8 cellular contexts compared by ENCODE assay signal in genomic region chr14:58427289-58428010, GRCh38. TPM values are rescaled to one million over a fixed set of nuclear protein-coding genes. Genes with fewer than 3 reads are reported as not detected.
DNase-seq lines count a peak whose midpoint lies in the region; ATAC-seq, FAIRE-seq and TF ChIP-seq lines count a peak whose summit lies in the region.

KIAA0586 (plus strand) TSS chr14:58427719; CDS start chr14:58428265, 546 bp downstream.
TIMM9 (minus strand) TSS chr14:58427531; CDS start chr14:58411945, 15,586 bp downstream.

- peak within 1 kb of the TSS; percentile 95 for H3K4me2 ChIP-seq in smooth muscle cell

- ATAC-seq in GM18907 (IDR thresholded peaks at IDR 0.05; ENCODE audit: unreplicated experiment) (peak; percentile 89), HG03159 (IDR thresholded peaks at IDR 0.05; ENCODE audit: unreplicated experiment) (peak; percentile 88)

- POLR2A ChIA-PET in AG04449 (lab: Yijun Ruan, JAX): interaction anchor here (0.6 to 0.9 kb wide), 3 partner anchors 22 to 320 kb away, joined by 3 to 6 read pairs (median 3); no protein-coding TSS in a partner anchor

- peak within 1 kb of the TSS; percentile 89 for H3K4me3 ChIP-seq in AG04449 (ENCODE audit: low read depth, low read length)
- peak within 1 kb of the TSS; percentile 94 for H3K4me3 ChIP-seq in WI38 (ENCODE audit: low read depth, low read length)
- peak within 1 kb of the TSS; percentile 69 for H3K4me3 ChIP-seq in bronchial epithelial cell (ENCODE audit: low read depth, low read length)
- peak within 1 kb of the TSS; percentile 95 for H3K4me3 ChIP-seq in smooth muscle cell

- no peaks in the 10 kb centered on the region for H3K27me3 ChIP-seq in bronchial epithelial cell (ENCODE audit: control insufficient read depth, insufficient read depth, low read length)
- no peaks in the 10 kb centered on the region for H3K27me3 ChIP-seq in smooth muscle cell (ENCODE audit: low read depth)

- peak within 1 kb of the TSS; percentile 95 for H3K27ac ChIP-seq in smooth muscle cell (ENCODE audit: low read depth)

- no peak for FAIRE-seq in bronchial epithelial cell (lab: Jason Lieb, UNC)

- DNase-seq in AG04449 (ENCODE audit: low read depth, low spot score) (peak; percentile 91), NCI-H2227 treated with DMSO at 0.1 percent for 48 hours (lab: John Stamatoyannopoulos, UW) (peak; percentile 95), bronchial epithelial cell (ENCODE audit: low read depth) (peak; percentile 95), iPS-NIHi7 (ENCODE audit: extremely low spot score) (peak; percentile 98), smooth muscle cell (lab: John Stamatoyannopoulos, UW; ENCODE audit: unreplicated experiment) (peak; percentile 74)

- H4K20me1 ChIP-seq in smooth muscle cell (ENCODE audit: low read depth): no peaks in the 10 kb centered on the region

- WGBS in smooth muscle cell (ENCODE audit: low lambda C conversion rate): under 1% methylated on average over 32 of the region's 32 CpGs

- peaks cover 6% of the 10 kb centered on the region for H3F3A ChIP-seq in smooth muscle cell (ENCODE audit: low read depth)

- H3K4me1 ChIP-seq in smooth muscle cell (ENCODE audit: low read depth): peaks cover 18% of the 10 kb centered on the region

- peaks cover 3% of the 10 kb centered on the region for H3K36me3 ChIP-seq in bronchial epithelial cell (ENCODE audit: control insufficient read depth, insufficient read depth, low read length)
- H3K36me3 ChIP-seq in smooth muscle cell (ENCODE audit: low read depth): no peaks in the 10 kb centered on the region

- CTCF ChIA-PET in AG04449 (lab: Yijun Ruan, JAX): interaction anchor here (1.0 to 6.1 kb wide), 2 partner anchors 32 to 628 kb away, joined by 3 to 32 read pairs; partner anchors contain the start of gene TOMM20L

- peak within 1 kb of the TSS; percentile 92 for H3K9ac ChIP-seq in smooth muscle cell (ENCODE audit: low read depth)

- TF ChIP-seq CTCF in AG04449 (IDR thresholded peaks at IDR 0.05; ENCODE audit: insufficient read depth, low read length, missing control alignments) (no peak), WI38 (IDR thresholded peaks at IDR 0.05; ENCODE audit: low read depth, low read length) (no peak), bronchial epithelial cell (IDR thresholded peaks at IDR 0.05; ENCODE audit: insufficient read depth, low read length, severe bottlenecking) (no peak), smooth muscle cell (IDR thresholded peaks at IDR 0.05; ENCODE audit: borderline replicate concordance, insufficient read depth, poor library complexity, severe bottlenecking) (no peak)

- H3K79me2 ChIP-seq in smooth muscle cell (ENCODE audit: low read depth): peaks cover 45% of the 10 kb centered on the region

- peak within 1 kb of the TSS; percentile 98 for H2AFZ ChIP-seq in smooth muscle cell (ENCODE audit: low read depth)

- H3K9me3 ChIP-seq in smooth muscle cell (replicated peaks; ENCODE audit: low read depth): no peaks in the 10 kb centered on the region

RNA-seq across cellular contexts. Expression of gene KIAA0586, which starts in this region (rescaled TPM):
- total RNA-seq in bronchial epithelial cell (6.0 and 8.7 TPM in 2 replicates), smooth muscle cell (19.9 and 20.0 TPM in 2 replicates)
- 6.5 and 8.5 TPM in 2 replicates for polyA plus RNA-seq in smooth muscle cell

RNA-seq across cellular contexts. Expression of gene TIMM9, which starts in this region (rescaled TPM):
- 15.5 and 18.3 TPM in 2 replicates for total RNA-seq in bronchial epithelial cell
- 42.2 and 51.8 TPM in 2 replicates for total RNA-seq in smooth muscle cell
- polyA plus RNA-seq in smooth muscle cell: 40.2 and 48.7 TPM in 2 replicates

Comparison
In these comparisons a context has a peak if more than half of its experiments do, and no peak if none do; other contexts are left out.
1. Peak in every context shown above with its lines: DNase-seq, ATAC-seq, H3K4me3 ChIP-seq and H3K27ac ChIP-seq.